8 cellular contexts compared by ENCODE assay signal in the genomic region with DNA sequence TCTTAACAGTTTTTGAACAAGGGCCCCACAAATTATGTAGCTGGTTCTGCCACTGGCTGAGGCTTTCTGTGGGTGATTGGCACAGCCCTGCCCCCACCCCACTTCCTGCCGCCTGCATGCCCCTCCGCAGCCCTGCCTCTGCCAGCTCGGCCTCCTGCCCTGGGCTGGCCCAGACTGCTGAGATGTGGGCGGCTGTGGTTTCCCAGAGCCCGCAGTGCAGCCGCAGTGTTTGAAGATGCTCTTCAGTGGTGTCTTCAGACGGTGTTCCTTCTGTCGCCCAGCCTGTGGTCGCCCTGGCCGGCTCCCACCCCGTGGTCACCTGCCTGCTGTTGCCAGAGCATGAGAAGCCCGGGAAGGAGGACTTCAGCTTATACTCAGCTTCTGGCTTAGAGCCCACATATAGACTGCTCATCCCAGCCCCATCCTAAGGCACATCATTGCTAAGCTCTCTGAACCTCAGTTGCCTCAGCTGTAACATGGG.
A peak's percentile ranks its signal among the peaks of the same experiment; 100 is the strongest.
DNase-seq lines count a peak whose midpoint lies in the region; ATAC-seq and TF ChIP-seq lines count a peak whose summit lies in the region.

No MANE protein-coding gene starts in this region.

- TF ChIP-seq CTCF in Caco-2 (IDR thresholded peaks at IDR 0.05; ENCODE audit: insufficient read depth in 1 of 2, low read depth in 1 of 2, low read length in 1 of 2, severe bottlenecking in 1 of 2, unreplicated experiment in 1 of 2): no peak

- H3K27me3 ChIP-seq in Caco-2 (replicated peaks; ENCODE audit: control insufficient read depth, insufficient read depth, low read length): no peaks in the 10 kb centered on the region
- H3K27me3 ChIP-seq in naive thymus-derived CD4-positive, alpha-beta T cell (ENCODE audit: control insufficient read depth in 2 of 2, insufficient read depth in 2 of 2, low read length in 2 of 2): no peaks in the 10 kb centered on the region
- H3K27me3 ChIP-seq in Karpas-422 (ENCODE audit: low read length): no peaks in the 10 kb centered on the region

- CTCF ChIA-PET in Caco-2 (lab: Charles Lee): no interaction called here
- CTCF ChIA-PET in naive thymus-derived CD4-positive, alpha-beta T cell (lab: Charles Lee): no interaction called here

- H3K4me3 ChIP-seq in Caco-2 (ENCODE audit: low read depth, low read length): no peak overlapping the region
- H3K4me3 ChIP-seq in naive thymus-derived CD4-positive, alpha-beta T cell (ENCODE audit: low read length): peak overlapping the region; percentile 17
- H3K4me3 ChIP-seq in Karpas-422 (ENCODE audit: low read length): no peak overlapping the region

- DNase-seq in Caco-2: no peak
- DNase-seq in NOMO-1 (lab: John Stamatoyannopoulos, UW; ENCODE audit: unreplicated experiment in 2 of 2): peak; percentile 54 to 79
- peak in 7 of 9 donors; percentile 28 to 60 (median 39) for DNase-seq in naive thymus-derived CD4-positive, alpha-beta T cell
- no peak for DNase-seq in Karpas-422
- no peak for DNase-seq in COR-L47 (lab: John Stamatoyannopoulos, UW)

- H3K9me2 ChIP-seq in Karpas-422 (replicated peaks; ENCODE audit: insufficient read depth, low read length): no peaks in the 10 kb centered on the region

- H3K4me2 ChIP-seq in Karpas-422 (ENCODE audit: low read depth, low read length, poor library complexity, severe bottlenecking): no peak overlapping the region

- POLR2A ChIA-PET in Caco-2 (lab: Charles Lee): no interaction called here
- POLR2A ChIA-PET in naive thymus-derived CD4-positive, alpha-beta T cell (lab: Charles Lee): no interaction called here

- H3K4me1 ChIP-seq in Caco-2: peaks cover 23% of the 10 kb centered on the region
- H3K4me1 ChIP-seq in naive thymus-derived CD4-positive, alpha-beta T cell (ENCODE audit: control insufficient read depth in 2 of 2, insufficient read depth in 2 of 2, low read length in 2 of 2): peaks cover 14 to 23% of the 10 kb centered on the region in 2 donors
- no peaks in the 10 kb centered on the region for H3K4me1 ChIP-seq in Karpas-422 (ENCODE audit: low read length)

- H3K9me3 ChIP-seq in Caco-2 (no peaks in the 10 kb centered on the region), Karpas-422 (ENCODE audit: low read length) (no peaks in the 10 kb centered on the region)
- H3K9me3 ChIP-seq in naive thymus-derived CD4-positive, alpha-beta T cell (ENCODE audit: control insufficient read depth in 2 of 3, low read length in 3 of 3): no peaks in the 10 kb centered on the region

- peak; percentile 93 for ATAC-seq in activated T-helper 17 cell treated with anti-CD3 and anti-CD28 coated beads, Interleukin-2, amount 50 U/mL, for 72 hours (replicated peaks)
- peak; percentile 87 for ATAC-seq in naive thymus-derived CD4-positive, alpha-beta T cell
- ATAC-seq in GM21528 (IDR thresholded peaks at IDR 0.05; ENCODE audit: low FRiP score, unreplicated experiment): no peak
- ATAC-seq in HG02840 (IDR thresholded peaks at IDR 0.05; ENCODE audit: low FRiP score, unreplicated experiment): no peak

- no peak overlapping the region for H3K9ac ChIP-seq in Karpas-422 (ENCODE audit: low read length)

- H3K27ac ChIP-seq in naive thymus-derived CD4-positive, alpha-beta T cell (ENCODE audit: low read depth, low read length): peak overlapping the region; percentile 14
- no peak overlapping the region for H3K27ac ChIP-seq in Karpas-422 (ENCODE audit: low read length)

- no peak overlapping the region for H3K4me3 Mint-ChIP-seq in Caco-2 (ENCODE audit: unreplicated experiment)
- peak overlapping the region; percentile 49 for H3K4me3 Mint-ChIP-seq in activated T-helper 17 cell treated with anti-CD3 and anti-CD28 coated beads, Interleukin-2, amount 50 U/mL, for 72 hours
- peak overlapping the region in 9 of 10 donors; percentile 32 to 67 (median 49) for H3K4me3 Mint-ChIP-seq in naive thymus-derived CD4-positive, alpha-beta T cell

- no peaks in the 10 kb centered on the region for H3K27me3 Mint-ChIP-seq in Caco-2 (ENCODE audit: insufficient read depth, unreplicated experiment)
- H3K27me3 Mint-ChIP-seq in activated T-helper 17 cell treated with anti-CD3 and anti-CD28 coated beads, Interleukin-2, amount 50 U/mL, for 72 hours: no peaks in the 10 kb centered on the region
- H3K27me3 Mint-ChIP-seq in naive thymus-derived CD4-positive, alpha-beta T cell: peaks cover 0 to 4% (median 0%) of the 10 kb centered on the region in 5 donors

- peaks cover 8% of the 10 kb centered on the region for H3K4me1 Mint-ChIP-seq in Caco-2 (ENCODE audit: low read depth, unreplicated experiment)
- no peaks in the 10 kb centered on the region for H3K4me1 Mint-ChIP-seq in activated T-helper 17 cell treated with anti-CD3 and anti-CD28 coated beads, Interleukin-2, amount 50 U/mL, for 72 hours
- H3K4me1 Mint-ChIP-seq in naive thymus-derived CD4-positive, alpha-beta T cell: peaks cover 21 to 51% (median 36%) of the 10 kb centered on the region in 7 donors

- intact Hi-C loops in Caco-2 (cut with micrococcal nuclease; ENCODE audit: unreplicated experiment): no loop called here
- intact Hi-C loops in naive thymus-derived CD4-positive, alpha-beta T cell (cut with micrococcal nuclease): no loop called here

- H3K79me2 ChIP-seq in Karpas-422 (ENCODE audit: low read length): no peaks in the 10 kb centered on the region

- H4K20me1 ChIP-seq in Karpas-422 (ENCODE audit: insufficient read depth, low read depth, low read length): 0 out of 2 replicates have a peak, but pooled peaks cover 3% of the 10 kb centered on the region

- H3K36me3 Mint-ChIP-seq in Caco-2 (ENCODE audit: insufficient read depth, unreplicated experiment): peaks cover 21% of the 10 kb centered on the region
- no peaks in the 10 kb centered on the region for H3K36me3 Mint-ChIP-seq in activated T-helper 17 cell treated with anti-CD3 and anti-CD28 coated beads, Interleukin-2, amount 50 U/mL, for 72 hours (ENCODE audit: low read depth)
- H3K36me3 Mint-ChIP-seq in naive thymus-derived CD4-positive, alpha-beta T cell: no peaks in the 10 kb centered on the region

- H3K27ac Mint-ChIP-seq in Caco-2 (ENCODE audit: unreplicated experiment): peak overlapping the region; percentile 97
- H3K27ac Mint-ChIP-seq in activated T-helper 17 cell treated with anti-CD3 and anti-CD28 coated beads, Interleukin-2, amount 50 U/mL, for 72 hours: no peak overlapping the region
- peak overlapping the region in 3 of 9 donors; percentile 6 to 47 (median 29) for H3K27ac Mint-ChIP-seq in naive thymus-derived CD4-positive, alpha-beta T cell

- H3K36me3 ChIP-seq in Caco-2 (ENCODE audit: control insufficient read depth, insufficient read depth, low read length) (no peaks in the 10 kb centered on the region), Karpas-422 (ENCODE audit: insufficient read depth, low read length) (no peaks in the 10 kb centered on the region)
- no peaks in the 10 kb centered on the region for H3K36me3 ChIP-seq in naive thymus-derived CD4-positive, alpha-beta T cell (ENCODE audit: control insufficient read depth in 2 of 3, insufficient read depth in 3 of 3, low read length in 3 of 3)

- no TSS peak for BruUV-seq in Caco-2 (replicated peaks; lab: Mats Ljungman, UMichigan)

- no peak overlapping the region for H2AFZ ChIP-seq in Karpas-422 (ENCODE audit: low read length)

- no peaks in the 10 kb centered on the region for H3K9me3 Mint-ChIP-seq in Caco-2 (ENCODE audit: unreplicated experiment)
- H3K9me3 Mint-ChIP-seq in activated T-helper 17 cell treated with anti-CD3 and anti-CD28 coated beads, Interleukin-2, amount 50 U/mL, for 72 hours: no peaks in the 10 kb centered on the region
- H3K9me3 Mint-ChIP-seq in naive thymus-derived CD4-positive, alpha-beta T cell: no peaks in the 10 kb centered on the region

Comparison
In these comparisons a context has a peak if more than half of its experiments do, and no peak if none do; other contexts are left out.
1. DNase-seq: peak in NOMO-1 (2 of 2) and naive thymus-derived CD4-positive, alpha-beta T cell (7 of 9); none in Caco-2 (0 of 2), Karpas-422 (single experiment) and COR-L47 (single experiment).
2. ATAC-seq: peak in activated T-helper 17 cell treated with anti-CD3 and anti-CD28 coated beads, Interleukin-2, amount 50 U/mL, for 72 hours (single experiment) and naive thymus-derived CD4-positive, alpha-beta T cell (single experiment); none in GM21528 (single experiment) and HG02840 (single experiment).